13 cellular contexts compared by ENCODE assay signal in the genomic region with DNA sequence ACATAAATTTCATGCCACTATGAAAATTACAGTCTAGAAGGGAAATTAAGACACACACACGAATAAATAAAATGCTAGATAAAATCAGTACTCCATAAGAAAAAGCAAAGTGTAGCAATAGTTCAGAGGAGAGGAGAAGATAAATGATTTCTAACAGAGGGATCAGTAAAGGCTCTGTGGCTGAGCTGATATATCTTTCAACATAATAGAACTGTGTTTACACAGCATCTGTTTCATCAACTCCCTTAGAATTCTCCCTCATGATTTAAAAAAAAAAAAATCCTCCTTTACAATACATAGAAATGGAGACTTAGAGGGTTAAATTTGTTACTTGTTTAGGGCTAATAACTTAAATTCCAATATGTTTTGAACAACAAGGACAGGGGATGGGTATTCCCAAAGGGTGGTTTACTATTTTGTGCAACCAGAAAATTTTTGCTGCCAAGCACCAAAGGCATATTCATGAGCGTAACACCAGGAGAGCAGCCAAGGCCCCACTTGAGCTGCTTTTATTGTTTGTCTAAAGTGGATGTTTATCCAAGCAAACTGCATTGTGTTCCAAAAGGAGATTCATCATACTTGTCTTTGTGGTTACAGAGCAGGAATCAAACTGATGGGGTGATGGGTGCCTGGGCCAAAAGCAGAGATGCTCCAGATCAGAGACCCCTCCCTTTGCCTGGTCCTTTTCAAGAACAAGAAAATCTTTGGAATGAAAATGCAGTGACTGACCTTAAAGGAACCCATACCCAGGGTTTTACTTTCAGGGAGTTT.
DNase-seq lines count a peak whose midpoint lies in the region; TF ChIP-seq lines count a peak whose summit lies in the region.
"Had no signal": no experiment of that assay in that cellular context is flagged by ENCODE, and none has a peak within 500 bp of the region (broad histone marks: within the 10 kb centered on the region; RNA-seq: fewer than 3 reads in every experiment).

No MANE protein-coding gene starts in this region.

- H3K9me3 ChIP-seq in stomach smooth muscle (ENCODE audit: control insufficient read depth in 2 of 2, low read length in 2 of 2): no peaks in the 10 kb centered on the region
- H3K9me3 ChIP-seq: esophagus squamous epithelium had no signal

- H3K4me1 ChIP-seq in stomach smooth muscle (ENCODE audit: control insufficient read depth, insufficient read depth, low read length): peaks cover 11% of the 10 kb centered on the region
- H3K4me1 ChIP-seq: esophagus squamous epithelium had no signal

- TF ChIP-seq CTCF in fibroblast of pulmonary artery (IDR thresholded peaks at IDR 0.05; ENCODE audit: low read length, missing control alignments): no peak

- no peak overlapping the region for H3K9ac ChIP-seq in stomach smooth muscle (ENCODE audit: low read length in 2 of 2)

- H3K27me3 ChIP-seq in stomach smooth muscle (ENCODE audit: control insufficient read depth in 1 of 2, insufficient read depth in 2 of 2, low read length in 2 of 2): no peaks in the 10 kb centered on the region

- no peaks in the 10 kb centered on the region for H3K36me3 ChIP-seq in stomach smooth muscle (ENCODE audit: control insufficient read depth in 2 of 2, insufficient read depth in 2 of 2, low read length in 2 of 2)
- H3K36me3 ChIP-seq: esophagus squamous epithelium had no signal

- peak overlapping the region; percentile 26 for H3K27ac ChIP-seq in stomach smooth muscle (ENCODE audit: low read length)
- H3K27ac ChIP-seq: esophagus squamous epithelium, VCaP had no signal

- no peak overlapping the region for H3K4me3 ChIP-seq in fibroblast of pulmonary artery (replicated peaks; ENCODE audit: low read depth, low read length)
- peak overlapping the region in 1 of 2 donors; percentile 9 for H3K4me3 ChIP-seq in stomach smooth muscle (ENCODE audit: low read length in 2 of 2)
- H3K4me3 ChIP-seq: esophagus squamous epithelium had no signal

- DNase-seq in NCI-H1092 treated with DMSO at 0.1 percent for 48 hours (lab: John Stamatoyannopoulos, UW) (peak; percentile 97), NCI-H526 (lab: John Stamatoyannopoulos, UW) (peak; percentile 20 to 34), fibroblast of pulmonary artery (ENCODE audit: low read depth) (peak; percentile 41), activated T-cell treated with anti-CD3 and anti-CD28 coated beads for 4 hours (no peak)
- no peak for DNase-seq in activated CD8-positive, alpha-beta memory T cell treated with anti-CD3 and anti-CD28 coated beads, Interleukin-2, amount 50 U/mL, for 48 hours
- no peak for DNase-seq in activated naive CD4-positive, alpha-beta T cell treated with anti-CD3 and anti-CD28 coated beads, Interleukin-2, amount 50 U/mL, for 16 hours
- DNase-seq: activated T-cell treated with anti-CD3 and anti-CD28 coated beads, Interleukin-2, amount 50 U/mL, for 72 hours; esophagus squamous epithelium; MV-4-11; occipital lobe; stimulated activated naive CD4-positive, alpha-beta T cell had no signal

Comparison
In these comparisons a context has a peak if more than half of its experiments do, and no peak if none do; other contexts are left out.
1. DNase-seq: peak in NCI-H1092 treated with DMSO at 0.1 percent for 48 hours (single experiment), NCI-H526 (2 of 2) and fibroblast of pulmonary artery (single experiment); none in activated T-cell treated with anti-CD3 and anti-CD28 coated beads for 4 hours (single experiment), activated CD8-positive, alpha-beta memory T cell treated with anti-CD3 and anti-CD28 coated beads, Interleukin-2, amount 50 U/mL, for 48 hours (single experiment) and activated naive CD4-positive, alpha-beta T cell treated with anti-CD3 and anti-CD28 coated beads, Interleukin-2, amount 50 U/mL, for 16 hours (single experiment).